Comparison of ENCODE assay signal across 27 cellular contexts in the genomic region with DNA sequence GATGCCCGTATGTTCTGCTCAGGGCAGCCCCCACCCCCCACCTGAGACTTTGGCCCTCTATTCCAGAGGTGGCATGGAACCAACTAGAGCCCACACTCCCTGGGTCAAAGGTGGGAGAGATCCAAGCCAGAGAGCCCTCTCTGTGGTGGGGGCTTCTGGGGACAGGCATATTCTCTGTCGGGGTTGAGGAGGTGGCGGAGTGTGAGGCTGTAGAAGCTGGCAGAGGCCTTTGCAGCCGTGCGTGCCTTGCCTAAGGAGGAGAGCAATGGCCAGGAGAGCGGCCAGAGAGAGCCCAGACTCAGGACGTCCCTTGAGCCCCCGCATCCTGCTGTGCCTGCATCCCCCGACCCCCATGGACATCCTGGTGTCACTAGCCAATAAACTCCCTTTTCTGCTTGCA.
"Had no signal": no experiment of that assay in that cellular context is flagged by ENCODE, and none has a peak within 500 bp of the region (broad histone marks: within the 10 kb centered on the region; RNA-seq: fewer than 3 reads in every experiment).

No MANE protein-coding gene starts in this region.

- DNase-seq: central memory CD4-positive, alpha-beta T cell; colonic mucosa; effector CD8-positive, alpha-beta T cell; endodermal cell; foreskin fibroblast; gastrocnemius medialis; head of caudate nucleus; left colon; mesenchymal stem cell; naive thymus-derived CD4-positive, alpha-beta T cell; occipital lobe; stimulated activated CD4-positive, alpha-beta T cell treated with anti-CD3 and anti-CD28 coated beads, Interleukin-2, amount 100 ng/mL, for 24 hours; stimulated activated CD4-positive, alpha-beta T cell treated with anti-CD3 and anti-CD28 coated beads, Interleukin-4, amount 100 ng/mL, for 24 hours; stimulated activated naive CD4-positive, alpha-beta T cell treated with Interleukin-2 at 50 U/mL for 16 hours; stomach; thyroid gland had no signal

- H3K9me3 ChIP-seq: colonic mucosa, gastrocnemius medialis, pancreas, right atrium auricular region, stomach, thyroid gland had no signal

- H3K36me3 ChIP-seq: colonic mucosa, gastrocnemius medialis, pancreas, right atrium auricular region, stomach, thyroid gland had no signal

- H3K4me1 ChIP-seq: colonic mucosa, gastrocnemius medialis had no signal

- H3K9me3 Mint-ChIP-seq: dendritic cell treated with granulocyte-macrophage colony-stimulating factor and Interleukin-4, amounts not matched to agents 40 ng/mL and 50 ng/mL, for 4 days; endodermal cell; mesothelial cell of epicardium; naive thymus-derived CD4-positive, alpha-beta T cell; nephron; stimulated activated effector memory CD8-positive, alpha-beta T cell treated with anti-CD3 and anti-CD28 coated beads, Interleukin-12 subunit alpha, Interleukin-12 subunit beta, amount 100 ng/mL, for 72 hours had no signal

- H3K27ac Mint-ChIP-seq: dendritic cell treated with granulocyte-macrophage colony-stimulating factor and Interleukin-4, amounts not matched to agents 40 ng/mL and 50 ng/mL, for 4 days; endodermal cell; mesothelial cell of epicardium; naive thymus-derived CD4-positive, alpha-beta T cell; progenitor cell of endocrine pancreas; stimulated activated effector memory CD8-positive, alpha-beta T cell treated with anti-CD3 and anti-CD28 coated beads, Interleukin-12 subunit alpha, Interleukin-12 subunit beta, amount 100 ng/mL, for 72 hours had no signal

- H3K4me1 Mint-ChIP-seq: stimulated activated effector memory CD8-positive, alpha-beta T cell treated with anti-CD3 and anti-CD28 coated beads, Interleukin-12 subunit alpha, Interleukin-12 subunit beta, amount 100 ng/mL, for 72 hours had no signal

- H3K36me3 Mint-ChIP-seq: mesothelial cell of epicardium; naive thymus-derived CD4-positive, alpha-beta T cell; stimulated activated effector memory CD8-positive, alpha-beta T cell treated with anti-CD3 and anti-CD28 coated beads, Interleukin-12 subunit alpha, Interleukin-12 subunit beta, amount 100 ng/mL, for 72 hours had no signal

- ATAC-seq: esophagus mucosa, gastrocnemius medialis, left colon, pancreas, sciatic nerve had no signal

- H3K4me3 Mint-ChIP-seq: dendritic cell treated with granulocyte-macrophage colony-stimulating factor and Interleukin-4, amounts not matched to agents 40 ng/mL and 50 ng/mL, for 4 days; endodermal cell; mesothelial cell of epicardium; nephron; stimulated activated effector memory CD8-positive, alpha-beta T cell treated with anti-CD3 and anti-CD28 coated beads, Interleukin-12 subunit alpha, Interleukin-12 subunit beta, amount 100 ng/mL, for 72 hours had no signal

- H3K4me3 ChIP-seq: colonic mucosa, gastrocnemius medialis, hepatocyte, pancreas, right atrium auricular region, smooth muscle cell, stomach, thyroid gland had no signal
